7 cellular contexts compared by ENCODE assay signal in the genomic region with DNA sequence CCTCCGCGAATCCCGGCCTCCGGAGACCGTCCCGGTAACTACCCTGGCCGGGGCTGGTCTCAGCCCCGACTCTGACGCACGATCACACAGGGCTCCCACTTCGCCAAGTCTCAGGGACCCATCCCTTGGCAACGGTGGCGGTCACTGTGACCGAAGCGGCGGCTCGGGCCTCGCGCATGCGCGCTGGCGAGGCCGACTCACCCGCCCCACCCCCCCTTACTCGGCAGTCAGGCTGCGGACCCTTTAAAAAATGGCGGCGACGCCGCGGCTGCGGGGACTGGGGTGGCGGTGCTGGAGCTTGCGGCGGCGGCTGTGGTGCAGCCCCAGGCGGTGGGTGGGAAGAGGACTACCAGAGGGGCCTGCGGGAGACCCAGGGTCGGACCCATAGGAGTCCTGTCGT.
DNase-seq lines count a peak whose midpoint lies in the region; ATAC-seq, FAIRE-seq and TF ChIP-seq lines count a peak whose summit lies in the region.
"Not testable (repeated sequence)": the region's sequence is repeated elsewhere in the genome, so short reads cannot be mapped to it uniquely, and the experiment has no call there.

No MANE protein-coding gene starts in this region.

- H3K36me3 Mint-ChIP-seq in natural killer cell treated with Interleukin-12 subunit alpha and Interleukin-12 subunit beta and Interleukin-15 and Interleukin-18, amount 100 ng/mL, for 72 hours, result not testable (repeated sequence)

- H3K9me3 ChIP-seq in SK-N-SH; kidney (ENCODE audit: control insufficient read depth in 1 of 2, low read length in 2 of 2): not testable (repeated sequence)
- H3K9me3 ChIP-seq in spleen, result peaks cover 0 to 37% (median 32%) of the 10 kb centered on the region in 8 donors

- H3K79me2 ChIP-seq in SK-N-SH (ENCODE audit: insufficient read depth), result not testable (repeated sequence)

- not testable (repeated sequence) for H3K36me3 ChIP-seq in SK-N-SH (replicated peaks in 1 of 2; ENCODE audit: control insufficient read depth in 1 of 2, insufficient read depth in 2 of 2, low read length in 1 of 2); kidney (ENCODE audit: control insufficient read depth in 1 of 2, insufficient read depth in 2 of 2, low read length in 2 of 2); spleen

- not testable (repeated sequence) for H3K27ac Mint-ChIP-seq in natural killer cell treated with Interleukin-12 subunit alpha and Interleukin-12 subunit beta and Interleukin-15 and Interleukin-18, amount 100 ng/mL, for 72 hours

- peak overlapping the region in 1 of 2 experiments; percentile 48; a peak in 2 of 4 replicates for H3K4me3 ChIP-seq in SK-N-SH (ENCODE audit: low read depth in 2 of 2, low read length in 1 of 2)
- H3K4me3 ChIP-seq in coronary artery; kidney (ENCODE audit: low read length in 2 of 2); spleen: not testable (repeated sequence)

- ATAC-seq in natural killer cell treated with Interleukin-12 subunit alpha and Interleukin-12 subunit beta and Interleukin-15 and Interleukin-18, amount 100 ng/mL, for 72 hours, result not testable (repeated sequence)

- FAIRE-seq in kidney (lab: Jason Lieb, UNC), result not testable (repeated sequence)

- not testable (repeated sequence) for H3K27ac ChIP-seq in SK-N-SH (ENCODE audit: low read depth in 2 of 2, low read length in 1 of 2); coronary artery; kidney (ENCODE audit: low read depth in 2 of 2, low read length in 2 of 2); spleen

- not testable (repeated sequence) for H3K4me1 Mint-ChIP-seq in natural killer cell treated with Interleukin-12 subunit alpha and Interleukin-12 subunit beta and Interleukin-15 and Interleukin-18, amount 100 ng/mL, for 72 hours (ENCODE audit: low read depth in 2 of 2)

- not testable (repeated sequence) for H3F3A ChIP-seq in SK-N-SH (replicated peaks; ENCODE audit: insufficient read depth)

- H3K9me3 Mint-ChIP-seq in natural killer cell treated with Interleukin-12 subunit alpha and Interleukin-12 subunit beta and Interleukin-15 and Interleukin-18, amount 100 ng/mL, for 72 hours, result not testable (repeated sequence)

- 37% methylated on average over 20 of the region's 40 CpGs for WGBS in SK-N-SH (ENCODE audit: low lambda C conversion rate)
- WGBS in spleen, 5 donors, result 67 to 80% (median 75%) methylated on average over 11 to 40 of the region's 40 CpGs

- not testable (repeated sequence) for H3K27me3 ChIP-seq in SK-N-SH (ENCODE audit: insufficient read depth); spleen (replicated peaks in 1 of 7)

- peak; percentile 9 for DNase-seq in Daoy (ENCODE audit: low read depth)
- DNase-seq in SK-N-SH, result not testable (repeated sequence)
- DNase-seq in coronary artery (ENCODE audit: low spot score), result peak; percentile 14
- peak; percentile 75 for DNase-seq in kidney
- DNase-seq in natural killer cell treated with Interleukin-12 subunit alpha and Interleukin-12 subunit beta and Interleukin-15 and Interleukin-18, amount 100 ng/mL, for 72 hours (ENCODE audit: low spot score), result peak; percentile 50
- peak; percentile 41 for DNase-seq in spleen
- DNase-seq in ureter (ENCODE audit: low spot score), result peak; percentile 41

- not testable (repeated sequence) for TF ChIP-seq CTCF in SK-N-SH (IDR thresholded peaks at IDR 0.05); coronary artery (IDR thresholded peaks at IDR 0.05); kidney (IDR thresholded peaks at IDR 0.05; ENCODE audit: borderline replicate concordance, extremely low read depth, insufficient read depth); spleen (IDR thresholded peaks at IDR 0.05 in 8 of 11, conservative IDR thresholded peaks at IDR 0.05 in 3 of 11)

- CTCF ChIA-PET in SK-N-SH (lab: Yijun Ruan, JAX), result not testable (repeated sequence)

- POLR2A ChIA-PET in SK-N-SH (lab: Yijun Ruan, JAX), result not testable (repeated sequence)

- not testable (repeated sequence) for H3K9me2 ChIP-seq in SK-N-SH

- H3K9ac ChIP-seq in SK-N-SH, result peak overlapping the region; percentile 48; the same call in 1 of the 2 replicates
- H3K9ac ChIP-seq in kidney (ENCODE audit: low read length in 2 of 2), result not testable (repeated sequence)

- not testable (repeated sequence) for H3K27me3 Mint-ChIP-seq in natural killer cell treated with Interleukin-12 subunit alpha and Interleukin-12 subunit beta and Interleukin-15 and Interleukin-18, amount 100 ng/mL, for 72 hours

- intact Hi-C loops in kidney (cut with DNase I); spleen (cut with DNase I; ENCODE audit: low total_unique reads): not testable (repeated sequence)

- H4K20me1 ChIP-seq in SK-N-SH (ENCODE audit: insufficient read depth), result not testable (repeated sequence)

- H3K4me3 Mint-ChIP-seq in natural killer cell treated with Interleukin-12 subunit alpha and Interleukin-12 subunit beta and Interleukin-15 and Interleukin-18, amount 100 ng/mL, for 72 hours, result not testable (repeated sequence)

- TF ChIP-seq EP300 in SK-N-SH (IDR thresholded peaks at IDR 0.05; ENCODE audit: borderline replicate concordance in 1 of 2, low read depth in 1 of 2, low read length in 1 of 2), result not testable (repeated sequence)

- not testable (repeated sequence) for TF ChIP-seq POLR2A in spleen (IDR thresholded peaks at IDR 0.05)

- H2AFZ ChIP-seq in SK-N-SH (ENCODE audit: low read depth), result not testable (repeated sequence)

- TF ChIP-seq RAD21 in SK-N-SH (IDR thresholded peaks at IDR 0.05; ENCODE audit: low read length), result not testable (repeated sequence)

- not testable (repeated sequence) for H3K4me1 ChIP-seq in SK-N-SH (ENCODE audit: control insufficient read depth in 1 of 2, insufficient read depth in 2 of 2, low read depth in 1 of 2, low read length in 1 of 2); kidney (ENCODE audit: control insufficient read depth in 1 of 2, insufficient read depth in 1 of 2, low read depth in 1 of 2, low read length in 2 of 2); spleen

- peak overlapping the region; percentile 28; the same call in 1 of the 2 replicates for H3K4me2 ChIP-seq in SK-N-SH

TF ChIP-seq in SK-N-SH, 30 proteins besides CTCF, POLR2A, EP300 and RAD21:
- peak; percentile 37 for TF ChIP-seq NRF1 (IDR thresholded peaks at IDR 0.05; ENCODE audit: low read depth, low read length)
- TF ChIP-seq YY1 (IDR thresholded peaks at IDR 0.05; ENCODE audit: low read depth), result peak; percentile 65
